1 cellular context compared by ENCODE assay signal in the genomic region with DNA sequence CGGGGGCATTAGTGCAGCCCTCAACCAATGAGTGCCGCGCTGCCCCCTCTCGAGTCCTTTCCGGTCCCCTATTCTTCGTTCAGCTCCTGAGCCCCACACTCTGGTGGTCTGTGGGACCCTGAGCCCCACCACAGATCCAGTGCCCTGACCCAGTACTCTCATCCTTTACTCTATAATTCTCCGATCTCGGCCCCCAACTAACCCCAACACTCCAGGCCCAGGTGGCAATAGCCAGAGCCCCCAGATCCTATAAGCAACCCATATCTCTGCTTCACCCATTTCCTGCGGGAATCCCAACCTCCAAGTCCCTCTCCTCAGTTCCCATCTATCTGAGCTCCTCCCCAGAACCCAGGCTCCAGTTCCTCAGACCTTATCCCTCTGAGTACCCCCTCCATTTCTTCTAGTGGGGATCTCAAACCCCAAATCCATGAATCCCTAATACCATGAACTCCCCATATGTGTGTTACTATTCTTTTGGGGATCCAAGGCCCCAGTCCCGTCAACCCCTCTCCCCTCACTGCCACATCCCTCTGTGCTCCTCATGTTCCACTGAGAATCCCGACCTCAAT.
TF ChIP-seq lines count a peak whose summit lies in the region.

No MANE protein-coding gene starts in this region.

TF ChIP-seq in HepG2, 621 proteins besides CTCF, POLR2A, EP300 and RAD21 (continued from another document and continues in another):
- TF ChIP-seq, protein P1, sequence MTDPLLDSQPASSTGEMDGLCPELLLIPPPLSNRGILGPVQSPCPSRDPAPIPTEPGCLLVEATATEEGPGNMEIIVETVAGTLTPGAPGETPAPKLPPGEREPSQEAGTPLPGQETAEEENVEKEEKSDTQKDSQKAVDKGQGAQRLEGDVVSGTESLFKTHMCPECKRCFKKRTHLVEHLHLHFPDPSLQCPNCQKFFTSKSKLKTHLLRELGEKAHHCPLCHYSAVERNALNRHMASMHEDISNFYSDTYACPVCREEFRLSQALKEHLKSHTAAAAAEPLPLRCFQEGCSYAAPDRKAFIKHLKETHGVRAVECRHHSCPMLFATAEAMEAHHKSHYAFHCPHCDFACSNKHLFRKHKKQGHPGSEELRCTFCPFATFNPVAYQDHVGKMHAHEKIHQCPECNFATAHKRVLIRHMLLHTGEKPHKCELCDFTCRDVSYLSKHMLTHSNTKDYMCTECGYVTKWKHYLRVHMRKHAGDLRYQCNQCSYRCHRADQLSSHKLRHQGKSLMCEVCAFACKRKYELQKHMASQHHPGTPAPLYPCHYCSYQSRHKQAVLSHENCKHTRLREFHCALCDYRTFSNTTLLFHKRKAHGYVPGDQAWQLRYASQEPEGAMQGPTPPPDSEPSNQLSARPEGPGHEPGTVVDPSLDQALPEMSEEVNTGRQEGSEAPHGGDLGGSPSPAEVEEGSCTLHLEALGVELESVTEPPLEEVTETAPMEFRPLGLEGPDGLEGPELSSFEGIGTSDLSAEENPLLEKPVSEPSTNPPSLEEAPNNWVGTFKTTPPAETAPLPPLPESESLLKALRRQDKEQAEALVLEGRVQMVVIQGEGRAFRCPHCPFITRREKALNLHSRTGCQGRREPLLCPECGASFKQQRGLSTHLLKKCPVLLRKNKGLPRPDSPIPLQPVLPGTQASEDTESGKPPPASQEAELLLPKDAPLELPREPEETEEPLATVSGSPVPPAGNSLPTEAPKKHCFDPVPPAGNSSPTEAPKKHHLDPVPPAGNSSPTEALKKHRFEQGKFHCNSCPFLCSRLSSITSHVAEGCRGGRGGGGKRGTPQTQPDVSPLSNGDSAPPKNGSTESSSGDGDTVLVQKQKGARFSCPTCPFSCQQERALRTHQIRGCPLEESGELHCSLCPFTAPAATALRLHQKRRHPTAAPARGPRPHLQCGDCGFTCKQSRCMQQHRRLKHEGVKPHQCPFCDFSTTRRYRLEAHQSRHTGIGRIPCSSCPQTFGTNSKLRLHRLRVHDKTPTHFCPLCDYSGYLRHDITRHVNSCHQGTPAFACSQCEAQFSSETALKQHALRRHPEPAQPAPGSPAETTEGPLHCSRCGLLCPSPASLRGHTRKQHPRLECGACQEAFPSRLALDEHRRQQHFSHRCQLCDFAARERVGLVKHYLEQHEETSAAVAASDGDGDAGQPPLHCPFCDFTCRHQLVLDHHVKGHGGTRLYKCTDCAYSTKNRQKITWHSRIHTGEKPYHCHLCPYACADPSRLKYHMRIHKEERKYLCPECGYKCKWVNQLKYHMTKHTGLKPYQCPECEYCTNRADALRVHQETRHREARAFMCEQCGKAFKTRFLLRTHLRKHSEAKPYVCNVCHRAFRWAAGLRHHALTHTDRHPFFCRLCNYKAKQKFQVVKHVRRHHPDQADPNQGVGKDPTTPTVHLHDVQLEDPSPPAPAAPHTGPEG (CRISPR knock-in tag; IDR thresholded peaks at IDR 0.05): no peak
- TF ChIP-seq, protein P2, sequence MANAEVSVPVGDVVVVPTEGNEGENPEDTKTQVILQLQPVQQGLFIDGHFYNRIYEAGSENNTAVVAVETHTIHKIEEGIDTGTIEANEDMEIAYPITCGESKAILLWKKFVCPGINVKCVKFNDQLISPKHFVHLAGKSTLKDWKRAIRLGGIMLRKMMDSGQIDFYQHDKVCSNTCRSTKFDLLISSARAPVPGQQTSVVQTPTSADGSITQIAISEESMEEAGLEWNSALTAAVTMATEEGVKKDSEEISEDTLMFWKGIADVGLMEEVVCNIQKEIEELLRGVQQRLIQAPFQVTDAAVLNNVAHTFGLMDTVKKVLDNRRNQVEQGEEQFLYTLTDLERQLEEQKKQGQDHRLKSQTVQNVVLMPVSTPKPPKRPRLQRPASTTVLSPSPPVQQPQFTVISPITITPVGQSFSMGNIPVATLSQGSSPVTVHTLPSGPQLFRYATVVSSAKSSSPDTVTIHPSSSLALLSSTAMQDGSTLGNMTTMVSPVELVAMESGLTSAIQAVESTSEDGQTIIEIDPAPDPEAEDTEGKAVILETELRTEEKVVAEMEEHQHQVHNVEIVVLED (CRISPR knock-in tag; IDR thresholded peaks at IDR 0.05; ENCODE audit: borderline replicate concordance): no peak
- TF ChIP-seq SIN3B (IDR thresholded peaks at IDR 0.05; ENCODE audit: low read length): no peak
- TF ChIP-seq ZNF557 (CRISPR knock-in tag; IDR thresholded peaks at IDR 0.05): no peak
- TF ChIP-seq NFKBIZ (CRISPR knock-in tag; IDR thresholded peaks at IDR 0.05): 0 out of 2 replicates have a peak, but pooled peaks have one; percentile 15
- no peak for TF ChIP-seq PCBP1 (IDR thresholded peaks at IDR 0.05; ENCODE audit: borderline replicate concordance, low read depth, low read length)
- no peak for TF ChIP-seq SRSF4 (IDR thresholded peaks at IDR 0.05; ENCODE audit: low read depth, low read length, poor library complexity, severe bottlenecking)
- TF ChIP-seq CCDC6 (CRISPR knock-in tag; IDR thresholded peaks at IDR 0.05): no peak
- TF ChIP-seq WIZ (CRISPR knock-in tag; IDR thresholded peaks at IDR 0.05): 0 out of 2 replicates have a peak, but pooled peaks have one; percentile 51
- TF ChIP-seq FOXC1 (CRISPR knock-in tag; IDR thresholded peaks at IDR 0.05; ENCODE audit: borderline replicate concordance): no peak
- TF ChIP-seq ZNF546 (CRISPR knock-in tag; conservative IDR thresholded peaks at IDR 0.05): 0 out of 2 replicates have a peak, but pooled peaks have one; percentile 38
- TF ChIP-seq TBL1XR1 (IDR thresholded peaks at IDR 0.05; ENCODE audit: borderline replicate concordance, low read length, partially characterized antibody): no peak
- TF ChIP-seq, protein P3, sequence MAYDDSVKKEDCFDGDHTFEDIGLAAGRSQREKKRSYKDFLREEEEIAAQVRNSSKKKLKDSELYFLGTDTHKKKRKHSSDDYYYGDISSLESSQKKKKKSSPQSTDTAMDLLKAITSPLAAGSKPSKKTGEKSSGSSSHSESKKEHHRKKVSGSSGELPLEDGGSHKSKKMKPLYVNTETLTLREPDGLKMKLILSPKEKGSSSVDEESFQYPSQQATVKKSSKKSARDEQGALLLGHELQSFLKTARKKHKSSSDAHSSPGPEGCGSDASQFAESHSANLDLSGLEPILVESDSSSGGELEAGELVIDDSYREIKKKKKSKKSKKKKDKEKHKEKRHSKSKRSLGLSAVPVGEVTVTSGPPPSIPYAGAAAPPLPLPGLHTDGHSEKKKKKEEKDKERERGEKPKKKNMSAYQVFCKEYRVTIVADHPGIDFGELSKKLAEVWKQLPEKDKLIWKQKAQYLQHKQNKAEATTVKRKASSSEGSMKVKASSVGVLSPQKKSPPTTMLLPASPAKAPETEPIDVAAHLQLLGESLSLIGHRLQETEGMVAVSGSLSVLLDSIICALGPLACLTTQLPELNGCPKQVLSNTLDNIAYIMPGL (CRISPR knock-in tag; IDR thresholded peaks at IDR 0.05; ENCODE audit: borderline replicate concordance in 1 of 2, low read depth in 1 of 2): no peak
- no peak for TF ChIP-seq ZNF782 (CRISPR knock-in tag; IDR thresholded peaks at IDR 0.05; ENCODE audit: borderline replicate concordance)
- TF ChIP-seq ZKSCAN5 (CRISPR knock-in tag; IDR thresholded peaks at IDR 0.05): no peak
- no peak for TF ChIP-seq ZNF841 (CRISPR knock-in tag; IDR thresholded peaks at IDR 0.05; ENCODE audit: borderline replicate concordance)
- TF ChIP-seq ZNF619 (CRISPR knock-in tag; IDR thresholded peaks at IDR 0.05): 0 out of 2 replicates have a peak, but pooled peaks have one; percentile 51
- TF ChIP-seq XRCC5 (optimal IDR thresholded peaks at IDR 0.05; ENCODE audit: low read length): no peak
- TF ChIP-seq, protein P4, sequence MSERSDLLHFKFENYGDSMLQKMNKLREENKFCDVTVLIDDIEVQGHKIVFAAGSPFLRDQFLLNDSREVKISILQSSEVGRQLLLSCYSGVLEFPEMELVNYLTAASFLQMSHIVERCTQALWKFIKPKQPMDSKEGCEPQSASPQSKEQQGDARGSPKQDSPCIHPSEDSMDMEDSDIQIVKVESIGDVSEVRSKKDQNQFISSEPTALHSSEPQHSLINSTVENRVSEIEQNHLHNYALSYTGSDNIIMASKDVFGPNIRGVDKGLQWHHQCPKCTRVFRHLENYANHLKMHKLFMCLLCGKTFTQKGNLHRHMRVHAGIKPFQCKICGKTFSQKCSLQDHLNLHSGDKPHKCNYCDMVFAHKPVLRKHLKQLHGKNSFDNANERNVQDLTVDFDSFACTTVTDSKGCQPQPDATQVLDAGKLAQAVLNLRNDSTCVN (CRISPR knock-in tag; IDR thresholded peaks at IDR 0.05; ENCODE audit: borderline replicate concordance): peak; percentile 52; the same call in 1 of the 2 replicates
- no peak for TF ChIP-seq HES4 (CRISPR knock-in tag; IDR thresholded peaks at IDR 0.05; ENCODE audit: borderline replicate concordance)
- TF ChIP-seq, protein P5, sequence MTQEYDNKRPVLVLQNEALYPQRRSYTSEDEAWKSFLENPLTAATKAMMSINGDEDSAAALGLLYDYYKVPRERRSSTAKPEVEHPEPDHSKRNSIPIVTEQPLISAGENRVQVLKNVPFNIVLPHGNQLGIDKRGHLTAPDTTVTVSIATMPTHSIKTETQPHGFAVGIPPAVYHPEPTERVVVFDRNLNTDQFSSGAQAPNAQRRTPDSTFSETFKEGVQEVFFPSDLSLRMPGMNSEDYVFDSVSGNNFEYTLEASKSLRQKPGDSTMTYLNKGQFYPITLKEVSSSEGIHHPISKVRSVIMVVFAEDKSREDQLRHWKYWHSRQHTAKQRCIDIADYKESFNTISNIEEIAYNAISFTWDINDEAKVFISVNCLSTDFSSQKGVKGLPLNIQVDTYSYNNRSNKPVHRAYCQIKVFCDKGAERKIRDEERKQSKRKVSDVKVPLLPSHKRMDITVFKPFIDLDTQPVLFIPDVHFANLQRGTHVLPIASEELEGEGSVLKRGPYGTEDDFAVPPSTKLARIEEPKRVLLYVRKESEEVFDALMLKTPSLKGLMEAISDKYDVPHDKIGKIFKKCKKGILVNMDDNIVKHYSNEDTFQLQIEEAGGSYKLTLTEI (CRISPR knock-in tag; conservative IDR thresholded peaks at IDR 0.05): no peak
- TF ChIP-seq, protein P6, sequence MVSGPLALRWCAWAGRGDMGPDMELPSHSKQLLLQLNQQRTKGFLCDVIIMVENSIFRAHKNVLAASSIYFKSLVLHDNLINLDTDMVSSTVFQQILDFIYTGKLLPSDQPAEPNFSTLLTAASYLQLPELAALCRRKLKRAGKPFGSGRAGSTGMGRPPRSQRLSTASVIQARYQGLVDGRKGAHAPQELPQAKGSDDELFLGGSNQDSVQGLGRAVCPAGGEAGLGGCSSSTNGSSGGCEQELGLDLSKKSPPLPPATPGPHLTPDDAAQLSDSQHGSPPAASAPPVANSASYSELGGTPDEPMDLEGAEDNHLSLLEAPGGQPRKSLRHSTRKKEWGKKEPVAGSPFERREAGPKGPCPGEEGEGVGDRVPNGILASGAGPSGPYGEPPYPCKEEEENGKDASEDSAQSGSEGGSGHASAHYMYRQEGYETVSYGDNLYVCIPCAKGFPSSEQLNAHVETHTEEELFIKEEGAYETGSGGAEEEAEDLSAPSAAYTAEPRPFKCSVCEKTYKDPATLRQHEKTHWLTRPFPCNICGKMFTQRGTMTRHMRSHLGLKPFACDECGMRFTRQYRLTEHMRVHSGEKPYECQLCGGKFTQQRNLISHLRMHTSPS (CRISPR knock-in tag; IDR thresholded peaks at IDR 0.05; ENCODE audit: low read depth): peak; percentile 28; the same call in 1 of the 2 replicates
- TF ChIP-seq ZBTB7B (CRISPR knock-in tag; IDR thresholded peaks at IDR 0.05): peak; percentile 45; the same call in 1 of the 2 replicates
- TF ChIP-seq PHF8 (CRISPR knock-in tag; IDR thresholded peaks at IDR 0.05): peak; percentile 30; the same call in 1 of the 2 replicates
- TF ChIP-seq ZNF652 (CRISPR knock-in tag; IDR thresholded peaks at IDR 0.05; ENCODE audit: borderline replicate concordance, low read depth): no peak
- no peak for TF ChIP-seq ZNF550 (CRISPR knock-in tag; IDR thresholded peaks at IDR 0.05; ENCODE audit: borderline replicate concordance)
- TF ChIP-seq CHCHD3 (CRISPR knock-in tag; IDR thresholded peaks at IDR 0.05): no peak
- TF ChIP-seq CC2D1A (CRISPR knock-in tag; IDR thresholded peaks at IDR 0.05): no peak
- TF ChIP-seq KMT2B (CRISPR knock-in tag; IDR thresholded peaks at IDR 0.05): no peak
- TF ChIP-seq HNRNPUL1 (IDR thresholded peaks at IDR 0.05; ENCODE audit: low read depth, low read length): no peak
- TF ChIP-seq ZNF766 (CRISPR knock-in tag; IDR thresholded peaks at IDR 0.05; ENCODE audit: borderline replicate concordance): no peak
- no peak for TF ChIP-seq FOXA1 (IDR thresholded peaks at IDR 0.05)
- no peak for TF ChIP-seq FOXA1 (CRISPR knock-in tag; IDR thresholded peaks at IDR 0.05)
- 0 out of 2 replicates have a peak, but pooled peaks have one; percentile 58 for TF ChIP-seq ZNF83 (CRISPR knock-in tag; IDR thresholded peaks at IDR 0.05; ENCODE audit: borderline replicate concordance)
- no peak for TF ChIP-seq ZNF326 (CRISPR knock-in tag; IDR thresholded peaks at IDR 0.05; ENCODE audit: borderline replicate concordance)
- TF ChIP-seq ZNF563 (CRISPR knock-in tag; IDR thresholded peaks at IDR 0.05): no peak
- TF ChIP-seq ZNF20 (CRISPR knock-in tag; IDR thresholded peaks at IDR 0.05): no peak
- TF ChIP-seq, protein P7, sequence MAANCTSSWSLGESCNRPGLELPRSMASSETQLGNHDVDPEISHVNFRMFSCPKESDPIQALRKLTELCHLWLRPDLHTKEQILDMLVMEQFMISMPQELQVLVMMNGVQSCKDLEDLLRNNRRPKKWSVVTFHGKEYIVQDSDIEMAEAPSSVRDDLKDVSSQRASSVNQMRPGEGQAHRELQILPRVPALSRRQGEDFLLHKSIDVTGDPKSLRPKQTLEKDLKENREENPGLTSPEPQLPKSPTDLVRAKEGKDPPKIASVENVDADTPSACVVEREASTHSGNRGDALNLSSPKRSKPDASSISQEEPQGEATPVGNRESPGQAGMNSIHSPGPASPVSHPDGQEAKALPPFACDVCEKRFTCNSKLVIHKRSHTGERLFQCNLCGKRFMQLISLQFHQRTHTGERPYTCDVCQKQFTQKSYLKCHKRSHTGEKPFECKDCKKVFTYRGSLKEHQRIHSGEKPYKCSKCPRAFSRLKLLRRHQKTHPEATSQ (CRISPR knock-in tag; IDR thresholded peaks at IDR 0.05; ENCODE audit: borderline replicate concordance): no peak
- TF ChIP-seq PHF21A (CRISPR knock-in tag; IDR thresholded peaks at IDR 0.05): no peak
- TF ChIP-seq ZMYM2 (CRISPR knock-in tag; IDR thresholded peaks at IDR 0.05): no peak
- no peak for TF ChIP-seq CBX5 (CRISPR knock-in tag; IDR thresholded peaks at IDR 0.05; ENCODE audit: borderline replicate concordance)
- no peak for TF ChIP-seq ZSCAN25 (CRISPR knock-in tag; IDR thresholded peaks at IDR 0.05)
- no peak for TF ChIP-seq NR1H2 (CRISPR knock-in tag; IDR thresholded peaks at IDR 0.05; ENCODE audit: borderline replicate concordance, low read depth)
- 0 out of 2 replicates have a peak, but pooled peaks have one; percentile 23 for TF ChIP-seq RBFOX2 (IDR thresholded peaks at IDR 0.05; ENCODE audit: low read depth, low read length)
- no peak for TF ChIP-seq HDAC6 (IDR thresholded peaks at IDR 0.05; ENCODE audit: low read depth, low read length)
- no peak for TF ChIP-seq MLLT10 (CRISPR knock-in tag; IDR thresholded peaks at IDR 0.05)
- TF ChIP-seq BHLHE40 (IDR thresholded peaks at IDR 0.05; ENCODE audit: low read length): no peak
- 0 out of 2 replicates have a peak, but pooled peaks have one; percentile 5 for TF ChIP-seq ZNF788 (CRISPR knock-in tag; IDR thresholded peaks at IDR 0.05; ENCODE audit: borderline replicate concordance)
- no peak for TF ChIP-seq ISX (CRISPR knock-in tag; conservative IDR thresholded peaks at IDR 0.05)
- TF ChIP-seq MEIS2 (CRISPR knock-in tag; IDR thresholded peaks at IDR 0.05): no peak
